ENCODE assay signal across 1 cellular context in the genomic region with DNA sequence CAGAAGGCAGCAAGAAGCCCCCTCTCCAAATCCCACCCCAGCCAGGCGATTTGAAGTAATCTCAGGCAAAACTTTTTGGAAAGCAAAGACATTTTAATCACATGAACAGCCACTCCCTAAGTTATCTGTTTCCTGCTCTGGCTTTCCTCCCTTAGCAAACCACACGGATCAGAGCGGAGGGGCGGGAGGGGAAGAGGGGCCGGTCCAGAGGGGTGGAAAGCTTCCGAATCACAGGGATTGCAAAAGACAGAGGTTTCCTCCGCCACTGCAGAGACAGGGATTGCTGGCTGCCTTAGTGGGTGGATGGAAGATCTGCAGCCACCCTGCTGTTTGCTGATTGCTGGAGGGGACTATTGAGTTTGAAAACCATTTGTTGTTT.
TF ChIP-seq lines count a peak whose summit lies in the region.

No MANE protein-coding gene starts in this region.

TF ChIP-seq in K562, 482 proteins besides CTCF, POLR2A, EP300 and RAD21 (continued from another document):
- TF ChIP-seq, protein P1, sequence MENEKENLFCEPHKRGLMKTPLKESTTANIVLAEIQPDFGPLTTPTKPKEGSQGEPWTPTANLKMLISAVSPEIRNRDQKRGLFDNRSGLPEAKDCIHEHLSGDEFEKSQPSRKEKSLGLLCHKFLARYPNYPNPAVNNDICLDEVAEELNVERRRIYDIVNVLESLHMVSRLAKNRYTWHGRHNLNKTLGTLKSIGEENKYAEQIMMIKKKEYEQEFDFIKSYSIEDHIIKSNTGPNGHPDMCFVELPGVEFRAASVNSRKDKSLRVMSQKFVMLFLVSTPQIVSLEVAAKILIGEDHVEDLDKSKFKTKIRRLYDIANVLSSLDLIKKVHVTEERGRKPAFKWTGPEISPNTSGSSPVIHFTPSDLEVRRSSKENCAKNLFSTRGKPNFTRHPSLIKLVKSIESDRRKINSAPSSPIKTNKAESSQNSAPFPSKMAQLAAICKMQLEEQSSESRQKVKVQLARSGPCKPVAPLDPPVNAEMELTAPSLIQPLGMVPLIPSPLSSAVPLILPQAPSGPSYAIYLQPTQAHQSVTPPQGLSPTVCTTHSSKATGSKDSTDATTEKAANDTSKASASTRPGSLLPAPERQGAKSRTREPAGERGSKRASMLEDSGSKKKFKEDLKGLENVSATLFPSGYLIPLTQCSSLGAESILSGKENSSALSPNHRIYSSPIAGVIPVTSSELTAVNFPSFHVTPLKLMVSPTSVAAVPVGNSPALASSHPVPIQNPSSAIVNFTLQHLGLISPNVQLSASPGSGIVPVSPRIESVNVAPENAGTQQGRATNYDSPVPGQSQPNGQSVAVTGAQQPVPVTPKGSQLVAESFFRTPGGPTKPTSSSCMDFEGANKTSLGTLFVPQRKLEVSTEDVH (IDR thresholded peaks at IDR 0.05; ENCODE audit: low read depth, partially characterized antibody) = no peak
- no peak for TF ChIP-seq CSDE1 (IDR thresholded peaks at IDR 0.05)
- no peak for TF ChIP-seq CEBPG (CRISPR knock-in tag; IDR thresholded peaks at IDR 0.05)
- TF ChIP-seq CEBPG (tag; conservative IDR thresholded peaks at IDR 0.05 in 1 of 2, IDR thresholded peaks at IDR 0.05 in 1 of 2) = peak in 1 of 2 experiments; percentile 45; a peak in 1 of 4 replicates
- no peak for TF ChIP-seq SMC3 (conservative IDR thresholded peaks at IDR 0.05; ENCODE audit: insufficient read depth, low read depth, low read length)
- TF ChIP-seq VEZF1 (CRISPR knock-in tag; IDR thresholded peaks at IDR 0.05) = peak; percentile 86
- TF ChIP-seq CBFA2T3 (IDR thresholded peaks at IDR 0.05) = peak; percentile 38; the same call in 1 of the 2 replicates
- no peak for TF ChIP-seq YBX1 (IDR thresholded peaks at IDR 0.05)
- TF ChIP-seq TCF3 (CRISPR knock-in tag; IDR thresholded peaks at IDR 0.05) = peak; percentile 24; the same call in 1 of the 2 replicates
- no peak for TF ChIP-seq NR4A1 (CRISPR knock-in tag; IDR thresholded peaks at IDR 0.05)
- TF ChIP-seq NR4A1 (tag; IDR thresholded peaks at IDR 0.05) = no peak
- no peak for TF ChIP-seq ZNF778 (CRISPR knock-in tag; IDR thresholded peaks at IDR 0.05)
- no peak for TF ChIP-seq ZNF282 (CRISPR knock-in tag; IDR thresholded peaks at IDR 0.05)
- no peak for TF ChIP-seq ZNF224 (CRISPR knock-in tag; IDR thresholded peaks at IDR 0.05)
- peak; percentile 56; the same call in 1 of the 2 replicates for TF ChIP-seq CEBPB (tag; IDR thresholded peaks at IDR 0.05)
- no peak for TF ChIP-seq HES1 (IDR thresholded peaks at IDR 0.05; ENCODE audit: low read depth)
- no peak for TF ChIP-seq HLTF (IDR thresholded peaks at IDR 0.05)
- no peak for TF ChIP-seq ZBTB7A (IDR thresholded peaks at IDR 0.05; ENCODE audit: borderline replicate concordance, control insufficient read depth, low read depth, low read length)
- no peak for TF ChIP-seq FOXP1 (CRISPR knock-in tag; IDR thresholded peaks at IDR 0.05)
- TF ChIP-seq HDAC1 (IDR thresholded peaks at IDR 0.05) = peak in 1 of 2 experiments; percentile 49; a peak in 1 of 4 replicates
- TF ChIP-seq HDAC3 (IDR thresholded peaks at IDR 0.05; ENCODE audit: borderline replicate concordance, partially characterized antibody) = no peak
- TF ChIP-seq MCM5 (IDR thresholded peaks at IDR 0.05; ENCODE audit: low read depth) = no peak
- TF ChIP-seq, protein P2, sequence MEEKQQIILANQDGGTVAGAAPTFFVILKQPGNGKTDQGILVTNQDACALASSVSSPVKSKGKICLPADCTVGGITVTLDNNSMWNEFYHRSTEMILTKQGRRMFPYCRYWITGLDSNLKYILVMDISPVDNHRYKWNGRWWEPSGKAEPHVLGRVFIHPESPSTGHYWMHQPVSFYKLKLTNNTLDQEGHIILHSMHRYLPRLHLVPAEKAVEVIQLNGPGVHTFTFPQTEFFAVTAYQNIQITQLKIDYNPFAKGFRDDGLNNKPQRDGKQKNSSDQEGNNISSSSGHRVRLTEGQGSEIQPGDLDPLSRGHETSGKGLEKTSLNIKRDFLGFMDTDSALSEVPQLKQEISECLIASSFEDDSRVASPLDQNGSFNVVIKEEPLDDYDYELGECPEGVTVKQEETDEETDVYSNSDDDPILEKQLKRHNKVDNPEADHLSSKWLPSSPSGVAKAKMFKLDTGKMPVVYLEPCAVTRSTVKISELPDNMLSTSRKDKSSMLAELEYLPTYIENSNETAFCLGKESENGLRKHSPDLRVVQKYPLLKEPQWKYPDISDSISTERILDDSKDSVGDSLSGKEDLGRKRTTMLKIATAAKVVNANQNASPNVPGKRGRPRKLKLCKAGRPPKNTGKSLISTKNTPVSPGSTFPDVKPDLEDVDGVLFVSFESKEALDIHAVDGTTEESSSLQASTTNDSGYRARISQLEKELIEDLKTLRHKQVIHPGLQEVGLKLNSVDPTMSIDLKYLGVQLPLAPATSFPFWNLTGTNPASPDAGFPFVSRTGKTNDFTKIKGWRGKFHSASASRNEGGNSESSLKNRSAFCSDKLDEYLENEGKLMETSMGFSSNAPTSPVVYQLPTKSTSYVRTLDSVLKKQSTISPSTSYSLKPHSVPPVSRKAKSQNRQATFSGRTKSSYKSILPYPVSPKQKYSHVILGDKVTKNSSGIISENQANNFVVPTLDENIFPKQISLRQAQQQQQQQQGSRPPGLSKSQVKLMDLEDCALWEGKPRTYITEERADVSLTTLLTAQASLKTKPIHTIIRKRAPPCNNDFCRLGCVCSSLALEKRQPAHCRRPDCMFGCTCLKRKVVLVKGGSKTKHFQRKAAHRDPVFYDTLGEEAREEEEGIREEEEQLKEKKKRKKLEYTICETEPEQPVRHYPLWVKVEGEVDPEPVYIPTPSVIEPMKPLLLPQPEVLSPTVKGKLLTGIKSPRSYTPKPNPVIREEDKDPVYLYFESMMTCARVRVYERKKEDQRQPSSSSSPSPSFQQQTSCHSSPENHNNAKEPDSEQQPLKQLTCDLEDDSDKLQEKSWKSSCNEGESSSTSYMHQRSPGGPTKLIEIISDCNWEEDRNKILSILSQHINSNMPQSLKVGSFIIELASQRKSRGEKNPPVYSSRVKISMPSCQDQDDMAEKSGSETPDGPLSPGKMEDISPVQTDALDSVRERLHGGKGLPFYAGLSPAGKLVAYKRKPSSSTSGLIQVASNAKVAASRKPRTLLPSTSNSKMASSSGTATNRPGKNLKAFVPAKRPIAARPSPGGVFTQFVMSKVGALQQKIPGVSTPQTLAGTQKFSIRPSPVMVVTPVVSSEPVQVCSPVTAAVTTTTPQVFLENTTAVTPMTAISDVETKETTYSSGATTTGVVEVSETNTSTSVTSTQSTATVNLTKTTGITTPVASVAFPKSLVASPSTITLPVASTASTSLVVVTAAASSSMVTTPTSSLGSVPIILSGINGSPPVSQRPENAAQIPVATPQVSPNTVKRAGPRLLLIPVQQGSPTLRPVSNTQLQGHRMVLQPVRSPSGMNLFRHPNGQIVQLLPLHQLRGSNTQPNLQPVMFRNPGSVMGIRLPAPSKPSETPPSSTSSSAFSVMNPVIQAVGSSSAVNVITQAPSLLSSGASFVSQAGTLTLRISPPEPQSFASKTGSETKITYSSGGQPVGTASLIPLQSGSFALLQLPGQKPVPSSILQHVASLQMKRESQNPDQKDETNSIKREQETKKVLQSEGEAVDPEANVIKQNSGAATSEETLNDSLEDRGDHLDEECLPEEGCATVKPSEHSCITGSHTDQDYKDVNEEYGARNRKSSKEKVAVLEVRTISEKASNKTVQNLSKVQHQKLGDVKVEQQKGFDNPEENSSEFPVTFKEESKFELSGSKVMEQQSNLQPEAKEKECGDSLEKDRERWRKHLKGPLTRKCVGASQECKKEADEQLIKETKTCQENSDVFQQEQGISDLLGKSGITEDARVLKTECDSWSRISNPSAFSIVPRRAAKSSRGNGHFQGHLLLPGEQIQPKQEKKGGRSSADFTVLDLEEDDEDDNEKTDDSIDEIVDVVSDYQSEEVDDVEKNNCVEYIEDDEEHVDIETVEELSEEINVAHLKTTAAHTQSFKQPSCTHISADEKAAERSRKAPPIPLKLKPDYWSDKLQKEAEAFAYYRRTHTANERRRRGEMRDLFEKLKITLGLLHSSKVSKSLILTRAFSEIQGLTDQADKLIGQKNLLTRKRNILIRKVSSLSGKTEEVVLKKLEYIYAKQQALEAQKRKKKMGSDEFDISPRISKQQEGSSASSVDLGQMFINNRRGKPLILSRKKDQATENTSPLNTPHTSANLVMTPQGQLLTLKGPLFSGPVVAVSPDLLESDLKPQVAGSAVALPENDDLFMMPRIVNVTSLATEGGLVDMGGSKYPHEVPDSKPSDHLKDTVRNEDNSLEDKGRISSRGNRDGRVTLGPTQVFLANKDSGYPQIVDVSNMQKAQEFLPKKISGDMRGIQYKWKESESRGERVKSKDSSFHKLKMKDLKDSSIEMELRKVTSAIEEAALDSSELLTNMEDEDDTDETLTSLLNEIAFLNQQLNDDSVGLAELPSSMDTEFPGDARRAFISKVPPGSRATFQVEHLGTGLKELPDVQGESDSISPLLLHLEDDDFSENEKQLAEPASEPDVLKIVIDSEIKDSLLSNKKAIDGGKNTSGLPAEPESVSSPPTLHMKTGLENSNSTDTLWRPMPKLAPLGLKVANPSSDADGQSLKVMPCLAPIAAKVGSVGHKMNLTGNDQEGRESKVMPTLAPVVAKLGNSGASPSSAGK (IDR thresholded peaks at IDR 0.05) = no peak
- TF ChIP-seq BHLHE40 (IDR thresholded peaks at IDR 0.05; ENCODE audit: low read length) = no peak
- TF ChIP-seq NFE2L1 (tag; IDR thresholded peaks at IDR 0.05; ENCODE audit: borderline replicate concordance, low read depth) = no peak
- TF ChIP-seq PPARD (CRISPR knock-in tag; IDR thresholded peaks at IDR 0.05) = no peak
- no peak for TF ChIP-seq MNT (conservative IDR thresholded peaks at IDR 0.05)
- peak; percentile 73 to 81 for TF ChIP-seq KDM1A (IDR thresholded peaks at IDR 0.05)
- TF ChIP-seq, protein P3, sequence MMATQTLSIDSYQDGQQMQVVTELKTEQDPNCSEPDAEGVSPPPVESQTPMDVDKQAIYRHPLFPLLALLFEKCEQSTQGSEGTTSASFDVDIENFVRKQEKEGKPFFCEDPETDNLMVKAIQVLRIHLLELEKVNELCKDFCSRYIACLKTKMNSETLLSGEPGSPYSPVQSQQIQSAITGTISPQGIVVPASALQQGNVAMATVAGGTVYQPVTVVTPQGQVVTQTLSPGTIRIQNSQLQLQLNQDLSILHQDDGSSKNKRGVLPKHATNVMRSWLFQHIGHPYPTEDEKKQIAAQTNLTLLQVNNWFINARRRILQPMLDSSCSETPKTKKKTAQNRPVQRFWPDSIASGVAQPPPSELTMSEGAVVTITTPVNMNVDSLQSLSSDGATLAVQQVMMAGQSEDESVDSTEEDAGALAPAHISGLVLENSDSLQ (IDR thresholded peaks at IDR 0.05) = no peak
- 0 out of 4 replicates have a peak, but pooled peaks of 1 of the 2 experiments have one; percentile 33 for TF ChIP-seq SRF (CRISPR knock-in tag; IDR thresholded peaks at IDR 0.05)
- no peak for TF ChIP-seq HMG20B (CRISPR knock-in tag; IDR thresholded peaks at IDR 0.05)
- TF ChIP-seq POU5F1 (IDR thresholded peaks at IDR 0.05; ENCODE audit: borderline replicate concordance, low read depth, low read length, partially characterized antibody) = no peak
- no peak for TF ChIP-seq POLR2AphosphoS2 (IDR thresholded peaks at IDR 0.05; ENCODE audit: low read length)
- no peak for TF ChIP-seq CHD4 (IDR thresholded peaks at IDR 0.05; ENCODE audit: insufficient read depth, insufficient replicate concordance, low read depth, low read length, poor library complexity, severe bottlenecking)
TF ChIP-seq in K562: peak in this region for 13.
